Comparison of ENCODE assay signal across 1 cellular context in genomic region chr2:27320958-27321543, GRCh38.
TF ChIP-seq lines count a peak whose summit lies in the region.

No MANE protein-coding gene starts in this region.

TF ChIP-seq in K562, 482 proteins besides CTCF, POLR2A, EP300 and RAD21 (continues in another document):
- peak; percentile 80 for TF ChIP-seq PRDM10 (IDR thresholded peaks at IDR 0.05; ENCODE audit: partially characterized antibody)
- TF ChIP-seq MTA3 (IDR thresholded peaks at IDR 0.05; ENCODE audit: borderline replicate concordance): peak; percentile 72; the same call in 1 of the 2 replicates
- 0 out of 4 replicates have a peak, but pooled peaks of 1 of the 2 experiments have one; percentile 31 for TF ChIP-seq ZNF639 (CRISPR knock-in tag; conservative IDR thresholded peaks at IDR 0.05 in 1 of 2, IDR thresholded peaks at IDR 0.05 in 1 of 2)
- no peak for TF ChIP-seq MAZ (CRISPR knock-in tag; conservative IDR thresholded peaks at IDR 0.05 in 1 of 2, IDR thresholded peaks at IDR 0.05 in 1 of 2)
- no peak for TF ChIP-seq HDAC8 (tag; IDR thresholded peaks at IDR 0.05)
- TF ChIP-seq POLR2B (IDR thresholded peaks at IDR 0.05; ENCODE audit: low read depth, partially characterized antibody): no peak
- TF ChIP-seq NFRKB (IDR thresholded peaks at IDR 0.05; ENCODE audit: low read depth): no peak
- no peak for TF ChIP-seq IFI16 (CRISPR knock-in tag; IDR thresholded peaks at IDR 0.05)
- no peak for TF ChIP-seq SMARCA5 (IDR thresholded peaks at IDR 0.05)
- TF ChIP-seq MIER1 (IDR thresholded peaks at IDR 0.05; ENCODE audit: low read depth): no peak
- no peak for TF ChIP-seq ARID2 (IDR thresholded peaks at IDR 0.05)
- no peak for TF ChIP-seq ETV1 (tag; conservative IDR thresholded peaks at IDR 0.05; ENCODE audit: low read depth)
- peak; percentile 36; the same call in 1 of the 2 replicates for TF ChIP-seq POLR2AphosphoS5 (IDR thresholded peaks at IDR 0.05; ENCODE audit: control insufficient read depth, insufficient read depth, low read depth, low read length)
- TF ChIP-seq RUNX1 (IDR thresholded peaks at IDR 0.05; ENCODE audit: low read depth): no peak
- no peak for TF ChIP-seq ZNF280B (CRISPR knock-in tag; IDR thresholded peaks at IDR 0.05)
- TF ChIP-seq CHD4 (IDR thresholded peaks at IDR 0.05; ENCODE audit: insufficient read depth, insufficient replicate concordance, low read depth, low read length, poor library complexity, severe bottlenecking): no peak
- no peak for TF ChIP-seq DIDO1 (tag; IDR thresholded peaks at IDR 0.05; ENCODE audit: low read depth)
- TF ChIP-seq TRIM24 (IDR thresholded peaks at IDR 0.05): peak in 1 of 2 experiments; percentile 46; a peak in 1 of 4 replicates
- TF ChIP-seq CHD7 (IDR thresholded peaks at IDR 0.05; ENCODE audit: low read depth, low read length): no peak
- TF ChIP-seq E2F8 (IDR thresholded peaks at IDR 0.05; ENCODE audit: low read depth, partially characterized antibody): no peak
- no peak for TF ChIP-seq NELFE (IDR thresholded peaks at IDR 0.05; ENCODE audit: insufficient read depth, insufficient read length)
- no peak for TF ChIP-seq ZNF3 (CRISPR knock-in tag; IDR thresholded peaks at IDR 0.05)
- 0 out of 2 replicates have a peak, but pooled peaks have one; percentile 14 for TF ChIP-seq SPI1 (IDR thresholded peaks at IDR 0.05; ENCODE audit: borderline replicate concordance, low read depth, low read length)
- no peak for TF ChIP-seq TAL1 (IDR thresholded peaks at IDR 0.05)
- TF ChIP-seq ZNF512 (tag; IDR thresholded peaks at IDR 0.05): no peak
- TF ChIP-seq NONO (IDR thresholded peaks at IDR 0.05; ENCODE audit: low read depth in 2 of 2, low read length in 1 of 2): no peak
